Comparison of ENCODE assay signal across 14 cellular contexts in the genomic region with DNA sequence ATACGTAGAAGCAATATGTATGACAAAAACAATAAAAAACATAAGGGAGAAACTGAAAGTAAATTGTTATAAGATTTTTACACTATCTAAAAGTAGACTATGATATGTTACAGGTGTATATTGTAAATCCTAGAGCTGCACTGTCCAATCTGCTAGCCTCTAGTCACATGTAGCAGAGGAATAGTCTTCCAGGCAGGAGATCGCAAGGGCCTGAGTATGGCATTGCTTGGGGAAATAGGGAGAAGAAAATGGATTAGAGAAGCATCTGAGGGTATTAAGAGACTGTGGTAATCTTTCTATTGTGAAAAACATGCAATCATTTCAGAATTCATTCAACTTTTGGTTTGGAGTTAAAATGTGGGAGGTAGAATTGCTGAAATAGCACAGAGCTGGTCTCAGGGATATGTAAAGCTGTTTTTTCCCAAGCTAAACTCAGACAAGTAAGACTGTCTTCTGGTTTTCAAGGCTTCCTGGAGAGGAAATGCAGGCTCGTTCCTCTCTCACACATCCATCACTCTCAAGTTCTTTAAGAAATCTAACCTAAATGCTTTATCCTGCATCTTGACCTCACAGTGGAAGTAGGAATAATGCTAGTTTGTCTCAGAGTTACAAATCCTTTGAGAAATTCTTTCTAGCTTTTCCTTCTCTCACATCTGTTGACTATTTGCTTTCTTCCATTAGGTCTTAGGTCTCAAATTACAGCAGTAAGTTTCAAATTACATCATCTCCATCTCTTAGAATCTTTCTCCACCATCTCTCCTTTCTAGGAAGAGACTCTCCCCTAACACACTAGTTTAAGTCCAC. TPM values are rescaled to one million over a fixed set of nuclear protein-coding genes. Genes with fewer than 3 reads are reported as not detected.
A peak's percentile ranks its signal among the peaks of the same experiment; 100 is the strongest.
DNase-seq lines count a peak whose midpoint lies in the region; ATAC-seq, FAIRE-seq and TF ChIP-seq lines count a peak whose summit lies in the region.
"Had no signal": no experiment of that assay in that cellular context is flagged by ENCODE, and none has a peak within 500 bp of the region (broad histone marks: within the 10 kb centered on the region; RNA-seq: fewer than 3 reads in every experiment).

No MANE protein-coding gene starts in this region.

- no peak for TF ChIP-seq POLR2A in A549 (IDR thresholded peaks at IDR 0.05; ENCODE audit: low read length)
- TF ChIP-seq POLR2A in gastrocnemius medialis (IDR thresholded peaks at IDR 0.05) = no peak

- TF ChIP-seq RAD21 in A549 (conservative IDR thresholded peaks at IDR 0.05 in 1 of 2, IDR thresholded peaks at IDR 0.05 in 1 of 2) = no peak

- H3K36me3 Mint-ChIP-seq in T-helper 1 cell treated with Interleukin-12 subunit alpha and Interleukin-12 subunit beta and Interleukin-4 antibody, amounts not matched to agents 30 μg/mL and 1 μg/mL, for 36 hours (ENCODE audit: low read depth) = no peaks in the 10 kb centered on the region

- H3K27ac ChIP-seq in A549 (no peak overlapping the region), GM23248 (peak overlapping the region; percentile 3; the same call in 1 of the 2 replicates), gastrocnemius medialis (peak overlapping the region in 1 of 4 donors; percentile 0)
- H3K27ac ChIP-seq: neutrophil had no signal

- 65% methylated on average over 3 of the region's 3 CpGs for WGBS in A549 (ENCODE audit: missing lambda C conversion rate)
- 28 to 34% methylated on average over 3 of the region's 3 CpGs for WGBS in GM23248 (ENCODE audit: low coverage in 1 of 2, low lambda C conversion rate in 2 of 2, missing lambda C conversion rate in 2 of 2), 2 experiments

- peak overlapping the region; percentile 28 for H3K9ac ChIP-seq in GM23248
- H3K9ac ChIP-seq in iPS-15b (ENCODE audit: low read depth, low read length) = no peak overlapping the region

- peaks cover 12% of the 10 kb centered on the region for H3K4me1 Mint-ChIP-seq in T-helper 1 cell treated with Interleukin-12 subunit alpha and Interleukin-12 subunit beta and Interleukin-4 antibody, amounts not matched to agents 30 μg/mL and 1 μg/mL, for 36 hours (ENCODE audit: low read depth)

- FAIRE-seq in A549 (lab: Jason Lieb, UNC) = peak; percentile 23

- in situ Hi-C loops in GM23248 (cut with MboI) = no loop called here
- in situ Hi-C loops in gastrocnemius medialis (cut with MboI; ENCODE audit: low sequenced_read_pairs in 4 of 4) = loop anchor here in 3 of 4 donors (10.0 to 25.0 kb wide), 2 partner anchors 91 to 214 kb away; a partner anchor contains a TSS

- no peaks in the 10 kb centered on the region for H3K9me3 Mint-ChIP-seq in T-helper 1 cell treated with Interleukin-12 subunit alpha and Interleukin-12 subunit beta and Interleukin-4 antibody, amounts not matched to agents 30 μg/mL and 1 μg/mL, for 36 hours

- no peak for TF ChIP-seq CTCF in A549 (IDR thresholded peaks at IDR 0.05)
- TF ChIP-seq CTCF in gastrocnemius medialis (IDR thresholded peaks at IDR 0.05 in 4 of 5, conservative IDR thresholded peaks at IDR 0.05 in 1 of 5) = no peak

- no peak; a peak in 1 of 6 replicates for ATAC-seq in A549
- ATAC-seq in gastrocnemius medialis = no peak
- ATAC-seq in left cardiac atrium = no peak

- POLR2A ChIA-PET in A549 (lab: Yijun Ruan, JAX) = no interaction called here

- CTCF ChIA-PET in A549 (lab: Yijun Ruan, JAX) = interaction anchor here (0.7 to 5.9 kb wide), 5 partner anchors 9 to 306 kb away, joined by 3 to 41 read pairs (median 5); no protein-coding TSS in a partner anchor

- H2AFZ ChIP-seq in GM23248 = peak overlapping the region; percentile 78

- intact Hi-C loops in gastrocnemius medialis (cut with DNase I; ENCODE audit: low total_unique reads) = no loop called here
- intact Hi-C loops in left cardiac atrium (cut with DNase I) = no loop called here

- no peaks in the 10 kb centered on the region for H3K9me3 ChIP-seq in A549
- no peaks in the 10 kb centered on the region for H3K9me3 ChIP-seq in GM23248 (ENCODE audit: low read depth)
- H3K9me3 ChIP-seq in iPS-15b (ENCODE audit: control insufficient read depth, insufficient read depth, low read length) = no peaks in the 10 kb centered on the region
- H3K9me3 ChIP-seq in gastrocnemius medialis = no peaks in the 10 kb centered on the region
- H3K9me3 ChIP-seq: neutrophil had no signal

- H3K9me2 ChIP-seq in GM23248 (ENCODE audit: insufficient read depth) = no peaks in the 10 kb centered on the region

- H3K27me3 ChIP-seq in GM23248 (replicated peaks; ENCODE audit: insufficient read depth) (peaks cover 18% of the 10 kb centered on the region; the same call in 1 of the 2 replicates), iPS-15b (ENCODE audit: control insufficient read depth, insufficient read depth, low read length) (peaks cover 13% of the 10 kb centered on the region), gastrocnemius medialis (peaks cover 6 to 15% (median 8%) of the 10 kb centered on the region in 3 donors)

- H3K4me1 ChIP-seq in A549 (0 out of 3 replicates have a peak, but pooled peaks cover 4% of the 10 kb centered on the region), GM23248 (ENCODE audit: insufficient read depth) (peaks cover 13% of the 10 kb centered on the region), iPS-15b (ENCODE audit: control insufficient read depth, insufficient read depth, low read length) (peaks cover 13% of the 10 kb centered on the region), gastrocnemius medialis (no peaks in the 10 kb centered on the region)

- H3K4me2 ChIP-seq in A549 = peak overlapping the region; percentile 24; the same call in 1 of the 3 replicates
- peak overlapping the region; percentile 65 for H3K4me2 ChIP-seq in GM23248 (ENCODE audit: unreplicated experiment)

- H3K4me3 Mint-ChIP-seq in T-helper 1 cell treated with Interleukin-12 subunit alpha and Interleukin-12 subunit beta and Interleukin-4 antibody, amounts not matched to agents 30 μg/mL and 1 μg/mL, for 36 hours = peak overlapping the region; percentile 73

- no peaks in the 10 kb centered on the region for H4K20me1 ChIP-seq in GM23248 (ENCODE audit: insufficient read depth)

- DNase-seq in A549 (ENCODE audit: low read depth in 1 of 2, low spot score in 1 of 2) = no peak
- peak; percentile 42 for DNase-seq in GM23248
- DNase-seq in gastrocnemius medialis = no peak
- DNase-seq in left cardiac atrium = no peak
- DNase-seq in LoVo (ENCODE audit: low spot score) = no peak
- DNase-seq in DMS153 (lab: John Stamatoyannopoulos, UW) = no peak
- DNase-seq: activated gamma-delta T cell; cerebellar nuclear complex; SHP77 treated with DMSO at 0.1 percent for 48 hours; stimulated activated CD4-positive, alpha-beta T cell treated with anti-CD3 and anti-CD28 coated beads, Interleukin-15, amount 100 ng/mL, for 24 hours had no signal

- H3K36me3 ChIP-seq in GM23248 (ENCODE audit: low read depth) = no peaks in the 10 kb centered on the region
- H3K36me3 ChIP-seq in iPS-15b (ENCODE audit: control insufficient read depth, insufficient read depth, low read length) = no peaks in the 10 kb centered on the region
- no peaks in the 10 kb centered on the region for H3K36me3 ChIP-seq in gastrocnemius medialis
- H3K36me3 ChIP-seq: neutrophil had no signal

- H3F3A ChIP-seq in GM23248 (ENCODE audit: insufficient read depth) = peaks cover 13% of the 10 kb centered on the region

- no peak overlapping the region for H3K4me3 ChIP-seq in A549
- peak overlapping the region; percentile 22 for H3K4me3 ChIP-seq in GM23248
- peak overlapping the region; percentile 10 for H3K4me3 ChIP-seq in iPS-15b (ENCODE audit: low read depth, low read length)
- H3K4me3 ChIP-seq in gastrocnemius medialis = no peak overlapping the region

- peaks cover 37% of the 10 kb centered on the region for H3K27me3 Mint-ChIP-seq in T-helper 1 cell treated with Interleukin-12 subunit alpha and Interleukin-12 subunit beta and Interleukin-4 antibody, amounts not matched to agents 30 μg/mL and 1 μg/mL, for 36 hours (ENCODE audit: low read depth)

- no peaks in the 10 kb centered on the region for H3K79me2 ChIP-seq in GM23248 (ENCODE audit: insufficient read depth)

- H3K27ac Mint-ChIP-seq in T-helper 1 cell treated with Interleukin-12 subunit alpha and Interleukin-12 subunit beta and Interleukin-4 antibody, amounts not matched to agents 30 μg/mL and 1 μg/mL, for 36 hours = peak overlapping the region; percentile 77

- TF ChIP-seq EP300 in A549 (IDR thresholded peaks at IDR 0.05) = no peak

RNA-seq across cellular contexts. Expression of a gene that starts 7.6 kb away (rescaled TPM):
- polyA plus RNA-seq in A549 (2011; rRNA removed) (2.4 and 2.7 TPM in 2 replicates), A549 (2017; fragmentation: RNase III; extraction: RNeasy Plus Mini Kit Qiagen cat#74134 plus additional on column Dnase treatment) (1.2 to 1.6 TPM (median 1.5 TPM) in 3 replicates), GM23248 (2016; fragmentation: Nextera tagmentation; extraction: Ambion mirVana) (2.0 and 2.2 TPM in 2 replicates)
- polyA plus RNA-seq in A549 (2012; cell fraction: cytosol; rRNA removed) = 2.8 and 3.0 TPM in 2 replicates
- 2.4 and 2.7 TPM in 2 replicates for polyA plus RNA-seq in A549 (2012; cell fraction: nucleus; rRNA removed)
- polyA minus RNA-seq in A549 (2011; rRNA and poly(A)+ RNA removed) = 1.8 TPM in 2 replicates
- 1.0 and 1.7 TPM in 2 replicates for total RNA-seq in GM23248 (2014; rRNA removed; shearing (Covaris generic))
- total RNA-seq in gastrocnemius medialis (1 to 10 TPM in 2 of 4 donors, under 1 TPM in 2; 0.38 to 2.0 (median 1.1) TPM), left cardiac atrium (1 to 10 TPM; 1.2 to 1.4 TPM)

RNA-seq across cellular contexts. Expression of a gene that starts 18.5 kb away (rescaled TPM):
- 25.6 and 33.1 TPM in 2 replicates for polyA plus RNA-seq in A549 (2011; rRNA removed)
- 10.7 and 14.4 TPM in 2 replicates for polyA plus RNA-seq in A549 (2012; cell fraction: cytosol; rRNA removed)
- polyA plus RNA-seq in A549 (2012; cell fraction: nucleus; rRNA removed) = 5.8 and 7.9 TPM in 2 replicates
- 16.2 to 19.1 TPM (median 17.8 TPM) in 3 replicates for polyA plus RNA-seq in A549 (2017; fragmentation: RNase III; extraction: RNeasy Plus Mini Kit Qiagen cat#74134 plus additional on column Dnase treatment)
- 30.3 and 37.6 TPM in 2 replicates for polyA minus RNA-seq in A549 (2011; rRNA and poly(A)+ RNA removed)
- 27.3 and 41.5 TPM in 2 replicates for total RNA-seq in GM23248 (2014; rRNA removed; shearing (Covaris generic))
- polyA plus RNA-seq in GM23248 (2016; fragmentation: Nextera tagmentation; extraction: Ambion mirVana) = 23.3 and 31.2 TPM in 2 replicates
- total RNA-seq in gastrocnemius medialis = 100 to 1,000 TPM; 134 to 359 (median 210) TPM
- 10 to 100 TPM; 47.3 to 50.0 TPM for total RNA-seq in left cardiac atrium

RNA-seq across cellular contexts. Expression of a gene that starts 27.3 kb away (rescaled TPM):
- polyA plus RNA-seq in A549 (2011; rRNA removed) = not detected in 2 replicates
- not detected in 2 replicates for polyA plus RNA-seq in A549 (2012; cell fraction: cytosol; rRNA removed)
- not detected in 2 replicates for polyA plus RNA-seq in A549 (2012; cell fraction: nucleus; rRNA removed)
- polyA plus RNA-seq in A549 (2017; fragmentation: RNase III; extraction: RNeasy Plus Mini Kit Qiagen cat#74134 plus additional on column Dnase treatment) = not detected in 3 replicates
- polyA minus RNA-seq in A549 (2011; rRNA and poly(A)+ RNA removed) = not detected in 2 replicates
- total RNA-seq in GM23248 (2014; rRNA removed; shearing (Covaris generic)) = not detected in 2 replicates
- polyA plus RNA-seq in GM23248 (2016; fragmentation: Nextera tagmentation; extraction: Ambion mirVana) = not detected in 2 replicates
- total RNA-seq in gastrocnemius medialis = not detected
- total RNA-seq in left cardiac atrium = not detected
- total RNA-seq: kidney epithelial cell had no signal

RNA-seq across cellular contexts. Expression of a gene that starts 56.7 kb away (rescaled TPM):
- polyA plus RNA-seq in A549 (2011; rRNA removed) (43.0 and 45.5 TPM in 2 replicates), A549 (2017; fragmentation: RNase III; extraction: RNeasy Plus Mini Kit Qiagen cat#74134 plus additional on column Dnase treatment) (36.2 to 42.1 TPM (median 41.1 TPM) in 3 replicates), GM23248 (2016; fragmentation: Nextera tagmentation; extraction: Ambion mirVana) (27.6 and 28.8 TPM in 2 replicates)
- 37.6 and 41.1 TPM in 2 replicates for polyA plus RNA-seq in A549 (2012; cell fraction: cytosol; rRNA removed)
- polyA plus RNA-seq in A549 (2012; cell fraction: nucleus; rRNA removed) = 59.0 and 76.6 TPM in 2 replicates
- 42.5 and 61.3 TPM in 2 replicates for polyA minus RNA-seq in A549 (2011; rRNA and poly(A)+ RNA removed)
- 35.8 and 41.1 TPM in 2 replicates for total RNA-seq in GM23248 (2014; rRNA removed; shearing (Covaris generic))
- total RNA-seq in gastrocnemius medialis (1,000 to 10,000 TPM in 1 of 4 donors, 100 to 1,000 TPM in 3; 341 to 1,022 (median 763) TPM), left cardiac atrium (100 to 1,000 TPM; 202 to 260 TPM)

Comparison
In these comparisons a context has a peak if more than half of its experiments do, and no peak if none do; other contexts are left out.
1. H3K4me3 ChIP-seq: peak in GM23248 (single experiment) and iPS-15b (single experiment); none in A549 (single experiment) and gastrocnemius medialis (0 of 4).